ENCODE assay signal across 25 cellular contexts in genomic region chr2:131062066-131062465, GRCh38. TPM values are rescaled to one million over a fixed set of nuclear protein-coding genes. Genes with fewer than 3 reads are reported as not detected.
DNase-seq lines count a peak whose midpoint lies in the region; ATAC-seq and TF ChIP-seq lines count a peak whose summit lies in the region.
"Had no signal": no experiment of that assay in that cellular context is flagged by ENCODE, and none has a peak within 500 bp of the region (broad histone marks: within the 10 kb centered on the region; RNA-seq: fewer than 3 reads in every experiment).

No MANE protein-coding gene starts in this region.

- peak; percentile 62 for DNase-seq in DMS79 treated with DMSO at 0.1 percent for 48 hours (lab: John Stamatoyannopoulos, UW)
- DNase-seq in activated CD8-positive, alpha-beta T cell treated with anti-CD3 and anti-CD28 coated beads for 36 hours, result no peak
- DNase-seq in epithelial cell of prostate (ENCODE audit: low read depth, low spot score), result no peak
- no peak for DNase-seq in progenitor cell of endocrine pancreas (ENCODE audit: low spot score, unreplicated experiment)
- DNase-seq in central memory CD4-positive, alpha-beta T cell, result no peak
- DNase-seq in WERI-Rb-1, result no peak
- no peak for DNase-seq in Caco-2
- DNase-seq: activated CD4-positive, alpha-beta T cell treated with anti-CD3 and anti-CD28 coated beads for 4 hours; activated CD8-positive, alpha-beta memory T cell treated with anti-CD3 and anti-CD28 coated beads, Interleukin-2, amount 50 U/mL, for 48 hours; cerebellar nuclear complex; effector memory CD4-positive, alpha-beta T cell; EL; left colon; mesendoderm; MG63; NCI-H146; NCI-H524; SK-N-SH; small intestine; stimulated activated CD4-positive, alpha-beta T cell treated with anti-CD3 and anti-CD28 coated beads, Interleukin-2, amount 100 ng/mL, for 48 hours; stomach; T1000; upper lobe of right lung had no signal

- no peaks in the 10 kb centered on the region for H3K27me3 Mint-ChIP-seq in activated CD8-positive, alpha-beta T cell treated with anti-CD3 and anti-CD28 coated beads for 36 hours
- no peaks in the 10 kb centered on the region for H3K27me3 Mint-ChIP-seq in progenitor cell of endocrine pancreas
- H3K27me3 Mint-ChIP-seq in Caco-2 (ENCODE audit: insufficient read depth, unreplicated experiment), result no peaks in the 10 kb centered on the region
- H3K27me3 Mint-ChIP-seq: IgD-negative memory B cell had no signal

- H3K36me3 ChIP-seq in WERI-Rb-1, result peaks cover 54% of the 10 kb centered on the region
- H3K36me3 ChIP-seq in Caco-2 (ENCODE audit: control insufficient read depth, insufficient read depth, low read length), result peaks cover 4% of the 10 kb centered on the region; the same call in 1 of the 2 replicates

- H3K4me1 ChIP-seq in Caco-2, result no peaks in the 10 kb centered on the region
- H3K4me1 ChIP-seq: upper lobe of right lung had no signal

- no peaks in the 10 kb centered on the region for H3K9me3 Mint-ChIP-seq in activated CD8-positive, alpha-beta T cell treated with anti-CD3 and anti-CD28 coated beads for 36 hours
- H3K9me3 Mint-ChIP-seq in progenitor cell of endocrine pancreas (ENCODE audit: low read depth), result no peaks in the 10 kb centered on the region
- no peaks in the 10 kb centered on the region for H3K9me3 Mint-ChIP-seq in Caco-2 (ENCODE audit: unreplicated experiment)

- no peak overlapping the region for H3K4me3 Mint-ChIP-seq in activated CD8-positive, alpha-beta T cell treated with anti-CD3 and anti-CD28 coated beads for 36 hours
- H3K4me3 Mint-ChIP-seq in progenitor cell of endocrine pancreas (ENCODE audit: low read depth) (no peak overlapping the region), Caco-2 (ENCODE audit: unreplicated experiment) (no peak overlapping the region)
- H3K4me3 Mint-ChIP-seq: IgD-negative memory B cell had no signal

- no TSS peak for BruUV-seq in Caco-2 (replicated peaks; lab: Mats Ljungman, UMichigan)

- no peak for ATAC-seq in activated CD8-positive, alpha-beta T cell treated with anti-CD3 and anti-CD28 coated beads for 36 hours
- no peak for ATAC-seq in HG03469 (IDR thresholded peaks at IDR 0.05; ENCODE audit: unreplicated experiment)
- ATAC-seq: upper lobe of right lung had no signal

- POLR2A ChIA-PET in activated CD8-positive, alpha-beta T cell treated with anti-CD3 and anti-CD28 coated beads for 36 hours (lab: Charles Lee), result interaction anchor here (1.0 kb wide), 1 partner anchor 20 kb away, joined by 3 read pairs; no protein-coding TSS in a partner anchor
- POLR2A ChIA-PET in Caco-2 (lab: Charles Lee), result no interaction called here

- H3K4me3 ChIP-seq in WERI-Rb-1 (ENCODE audit: low read depth, low read length) (no peak overlapping the region), Caco-2 (ENCODE audit: low read depth, low read length) (no peak overlapping the region)
- H3K4me3 ChIP-seq: MG63, stomach, upper lobe of right lung had no signal

- H3K4me1 Mint-ChIP-seq in activated CD8-positive, alpha-beta T cell treated with anti-CD3 and anti-CD28 coated beads for 36 hours (ENCODE audit: low read depth), result peaks cover 30% of the 10 kb centered on the region
- H3K4me1 Mint-ChIP-seq in progenitor cell of endocrine pancreas (ENCODE audit: low read depth) (peaks cover 12% of the 10 kb centered on the region), Caco-2 (ENCODE audit: low read depth, unreplicated experiment) (peaks cover 7% of the 10 kb centered on the region)

- no peak for TF ChIP-seq CTCF in activated CD8-positive, alpha-beta T cell treated with anti-CD3 and anti-CD28 coated beads for 36 hours (IDR thresholded peaks at IDR 0.05)
- TF ChIP-seq CTCF in progenitor cell of endocrine pancreas (IDR thresholded peaks at IDR 0.05; ENCODE audit: unreplicated experiment), result no peak
- TF ChIP-seq CTCF in WERI-Rb-1 (IDR thresholded peaks at IDR 0.05; ENCODE audit: low read depth, low read length), result no peak
- no peak for TF ChIP-seq CTCF in Caco-2 (IDR thresholded peaks at IDR 0.05; ENCODE audit: insufficient read depth in 1 of 2, low read depth in 1 of 2, low read length in 1 of 2, severe bottlenecking in 1 of 2, unreplicated experiment in 1 of 2)

- intact Hi-C loops in activated CD8-positive, alpha-beta T cell treated with anti-CD3 and anti-CD28 coated beads for 36 hours (cut with micrococcal nuclease), result no loop called here
- intact Hi-C loops in Caco-2 (cut with micrococcal nuclease; ENCODE audit: unreplicated experiment), result no loop called here

- H3K9me3 ChIP-seq in WERI-Rb-1 (ENCODE audit: severe bottlenecking) (no peaks in the 10 kb centered on the region), Caco-2 (no peaks in the 10 kb centered on the region)
- H3K9me3 ChIP-seq: MG63, SK-N-SH, stomach, upper lobe of right lung had no signal

- H3K27me3 ChIP-seq in WERI-Rb-1 (ENCODE audit: insufficient read depth, low read depth, severe bottlenecking), result no peaks in the 10 kb centered on the region
- no peaks in the 10 kb centered on the region for H3K27me3 ChIP-seq in Caco-2 (replicated peaks; ENCODE audit: control insufficient read depth, insufficient read depth, low read length)
- H3K27me3 ChIP-seq: MG63, stomach, upper lobe of right lung had no signal

- CTCF ChIA-PET in activated CD8-positive, alpha-beta T cell treated with anti-CD3 and anti-CD28 coated beads for 36 hours (lab: Charles Lee), result no interaction called here
- CTCF ChIA-PET in Caco-2 (lab: Charles Lee), result no interaction called here

- H3K27ac Mint-ChIP-seq in activated CD8-positive, alpha-beta T cell treated with anti-CD3 and anti-CD28 coated beads for 36 hours, result peak overlapping the region; percentile 63
- peak overlapping the region; percentile 65 for H3K27ac Mint-ChIP-seq in progenitor cell of endocrine pancreas
- no peak overlapping the region for H3K27ac Mint-ChIP-seq in Caco-2 (ENCODE audit: unreplicated experiment)

- peaks cover 29% of the 10 kb centered on the region for H3K36me3 Mint-ChIP-seq in activated CD8-positive, alpha-beta T cell treated with anti-CD3 and anti-CD28 coated beads for 36 hours (ENCODE audit: low read depth)
- peaks cover 25% of the 10 kb centered on the region for H3K36me3 Mint-ChIP-seq in progenitor cell of endocrine pancreas (ENCODE audit: insufficient read depth)
- H3K36me3 Mint-ChIP-seq in Caco-2 (ENCODE audit: insufficient read depth, unreplicated experiment), result peaks cover 78% of the 10 kb centered on the region

- peak overlapping the region; percentile 19 for H3K27ac ChIP-seq in epithelial cell of prostate
- H3K27ac ChIP-seq in WERI-Rb-1, result no peak overlapping the region
- H3K27ac ChIP-seq: upper lobe of right lung had no signal

RNA-seq across cellular contexts. Expression of gene FAM168B, which starts 31.2 kb away (rescaled TPM):
- 10 to 100 TPM; 62.8 to 66.6 TPM for total RNA-seq in activated CD8-positive, alpha-beta T cell treated with anti-CD3 and anti-CD28 coated beads for 36 hours
- total RNA-seq in progenitor cell of endocrine pancreas (106 and 111 TPM in 2 replicates), Caco-2 (2022) (109 and 119 TPM in 2 replicates)

RNA-seq across cellular contexts. Expression of gene PLEKHB2, which starts 43.1 kb away (rescaled TPM):
- total RNA-seq in activated CD8-positive, alpha-beta T cell treated with anti-CD3 and anti-CD28 coated beads for 36 hours, result 10 to 100 TPM; 47.3 to 49.4 TPM
- 38.8 and 40.9 TPM in 2 replicates for total RNA-seq in progenitor cell of endocrine pancreas
- total RNA-seq in Caco-2 (2022), result 132 and 139 TPM in 2 replicates
